Comparison of ENCODE assay signal across 10 cellular contexts in the genomic region with DNA sequence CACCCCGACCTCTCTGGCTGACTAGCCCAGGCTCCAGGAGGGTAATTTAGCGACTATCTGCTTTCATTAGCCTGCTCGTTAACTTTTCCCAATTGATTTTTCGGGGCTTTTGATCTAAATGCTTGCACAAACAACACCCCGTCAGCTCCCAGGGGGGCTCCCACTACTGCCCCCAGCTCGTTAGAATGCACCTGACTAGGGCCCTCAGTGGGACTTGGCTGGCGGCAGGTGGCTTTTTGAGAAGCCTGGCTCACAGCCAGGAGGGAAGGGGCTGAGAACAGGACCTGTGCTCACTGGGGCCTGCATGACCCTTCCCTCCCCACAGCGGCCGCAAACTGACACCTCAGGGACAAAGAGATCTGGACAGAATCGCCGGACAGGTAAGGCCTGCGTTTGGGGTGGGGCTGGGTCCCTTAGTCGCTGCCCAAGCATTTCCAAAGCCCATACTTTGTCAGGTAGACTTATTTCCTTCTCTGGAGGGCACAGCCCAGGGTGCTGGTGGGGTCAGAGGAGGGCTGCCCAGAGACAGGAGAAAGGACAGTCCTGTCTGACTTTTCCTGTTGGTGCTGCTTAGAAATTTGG. TPM values are rescaled to one million over a fixed set of nuclear protein-coding genes. Genes with fewer than 3 reads are reported as not detected.
DNase-seq lines count a peak whose midpoint lies in the region; ATAC-seq and TF ChIP-seq lines count a peak whose summit lies in the region.
"Had no signal": no experiment of that assay in that cellular context is flagged by ENCODE, and none has a peak within 500 bp of the region (broad histone marks: within the 10 kb centered on the region; RNA-seq: fewer than 3 reads in every experiment).

No MANE protein-coding gene starts in this region.

- no peak for DNase-seq in activated naive CD4-positive, alpha-beta T cell treated with anti-CD3 and anti-CD28 coated beads, Interleukin-2, amount 10 ng/mL, durations not matched to agents 7 days and 5 days
- DNase-seq in activated naive CD4-positive, alpha-beta T cell treated with Interleukin-2 at 50 U/mL for 16 hours: no peak
- no peak for DNase-seq in activated CD4-positive, alpha-beta memory T cell treated with anti-CD3 and anti-CD28 coated beads, Interleukin-2, amount 10 ng/mL, durations not matched to agents 7 days and 5 days
- peak; percentile 9 for DNase-seq in stimulated activated naive CD8-positive, alpha-beta T cell treated with anti-CD3 and anti-CD28 coated beads, Interleukin-15, Interleukin-2, amounts not matched to agents 100 U/mL and 50 U/mL, for 24 hours
- DNase-seq in iPS-NIHi7 (ENCODE audit: extremely low spot score) (no peak), omental fat pad (ENCODE audit: low spot score) (no peak)
- DNase-seq: cerebellar nuclear complex, NCI-H2081 treated with DMSO at 0.1 percent for 48 hours had no signal

- CTCF ChIA-PET in activated naive CD4-positive, alpha-beta T cell treated with anti-CD3 and anti-CD28 coated beads, Interleukin-2, amount 10 ng/mL, durations not matched to agents 7 days and 5 days (lab: Charles Lee): interaction anchor here (0.8 to 4.4 kb wide), 3 partner anchors 10 to 82 kb away, joined by 4 to 37 read pairs (median 4); a partner anchor contains a TSS
- CTCF ChIA-PET in activated CD4-positive, alpha-beta memory T cell treated with anti-CD3 and anti-CD28 coated beads, Interleukin-2, amount 10 ng/mL, durations not matched to agents 7 days and 5 days (lab: Charles Lee): interaction anchor here (0.7 to 7.0 kb wide), 3 partner anchors 8 to 18 kb away, joined by 3 to 82 read pairs (median 4); a partner anchor contains a TSS

- no peaks in the 10 kb centered on the region for H3K9me3 Mint-ChIP-seq in activated naive CD4-positive, alpha-beta T cell treated with anti-CD3 and anti-CD28 coated beads, Interleukin-2, amount 10 ng/mL, durations not matched to agents 7 days and 5 days
- no peaks in the 10 kb centered on the region for H3K9me3 Mint-ChIP-seq in activated CD4-positive, alpha-beta memory T cell treated with anti-CD3 and anti-CD28 coated beads, Interleukin-2, amount 10 ng/mL, durations not matched to agents 7 days and 5 days

- peaks cover 57% of the 10 kb centered on the region for H3K36me3 Mint-ChIP-seq in activated naive CD4-positive, alpha-beta T cell treated with anti-CD3 and anti-CD28 coated beads, Interleukin-2, amount 10 ng/mL, durations not matched to agents 7 days and 5 days
- H3K36me3 Mint-ChIP-seq in activated CD4-positive, alpha-beta memory T cell treated with anti-CD3 and anti-CD28 coated beads, Interleukin-2, amount 10 ng/mL, durations not matched to agents 7 days and 5 days (ENCODE audit: low read depth): peaks cover 67% of the 10 kb centered on the region

- no peak for ATAC-seq in stimulated activated naive CD8-positive, alpha-beta T cell treated with anti-CD3 and anti-CD28 coated beads, Interleukin-15, Interleukin-2, amounts not matched to agents 100 U/mL and 50 U/mL, for 24 hours
- no peak for ATAC-seq in omental fat pad (ENCODE audit: low FRiP score)
- ATAC-seq: psoas muscle had no signal

- POLR2A ChIA-PET in activated CD4-positive, alpha-beta memory T cell treated with anti-CD3 and anti-CD28 coated beads, Interleukin-2, amount 10 ng/mL, durations not matched to agents 7 days and 5 days (lab: Charles Lee): interaction anchor here (5.0 to 16.1 kb wide), 3 partner anchors 8 to 77 kb away, joined by 34 to 384 read pairs (median 223); a partner anchor contains a TSS

- no peaks in the 10 kb centered on the region for H3K27me3 Mint-ChIP-seq in activated naive CD4-positive, alpha-beta T cell treated with anti-CD3 and anti-CD28 coated beads, Interleukin-2, amount 10 ng/mL, durations not matched to agents 7 days and 5 days
- H3K27me3 Mint-ChIP-seq in activated CD4-positive, alpha-beta memory T cell treated with anti-CD3 and anti-CD28 coated beads, Interleukin-2, amount 10 ng/mL, durations not matched to agents 7 days and 5 days: no peaks in the 10 kb centered on the region

- peaks cover 87% of the 10 kb centered on the region for H3K4me1 Mint-ChIP-seq in activated naive CD4-positive, alpha-beta T cell treated with anti-CD3 and anti-CD28 coated beads, Interleukin-2, amount 10 ng/mL, durations not matched to agents 7 days and 5 days
- H3K4me1 Mint-ChIP-seq in activated CD4-positive, alpha-beta memory T cell treated with anti-CD3 and anti-CD28 coated beads, Interleukin-2, amount 10 ng/mL, durations not matched to agents 7 days and 5 days: peaks cover 86% of the 10 kb centered on the region

- no peak overlapping the region for H3K4me3 Mint-ChIP-seq in activated naive CD4-positive, alpha-beta T cell treated with anti-CD3 and anti-CD28 coated beads, Interleukin-2, amount 10 ng/mL, durations not matched to agents 7 days and 5 days
- H3K4me3 Mint-ChIP-seq in activated CD4-positive, alpha-beta memory T cell treated with anti-CD3 and anti-CD28 coated beads, Interleukin-2, amount 10 ng/mL, durations not matched to agents 7 days and 5 days: no peak overlapping the region

- TF ChIP-seq CTCF in omental fat pad (IDR thresholded peaks at IDR 0.05): no peak

- peak overlapping the region; percentile 99 for H3K27ac Mint-ChIP-seq in activated naive CD4-positive, alpha-beta T cell treated with anti-CD3 and anti-CD28 coated beads, Interleukin-2, amount 10 ng/mL, durations not matched to agents 7 days and 5 days
- peak overlapping the region; percentile 93 for H3K27ac Mint-ChIP-seq in activated CD4-positive, alpha-beta memory T cell treated with anti-CD3 and anti-CD28 coated beads, Interleukin-2, amount 10 ng/mL, durations not matched to agents 7 days and 5 days

RNA-seq across cellular contexts. Expression of a gene that starts 7.6 kb away (rescaled TPM):
- under 1 TPM; 0.35 to 0.38 TPM for total RNA-seq in activated CD4-positive, alpha-beta memory T cell treated with anti-CD3 and anti-CD28 coated beads, Interleukin-2, amount 10 ng/mL, durations not matched to agents 7 days and 5 days
- 1 to 10 TPM in 1 of 4 donors, under 1 TPM in 1, not detected in 2; 0.72 to 1.8 TPM for total RNA-seq in omental fat pad

RNA-seq across cellular contexts. Expression of a gene that starts 9.4 kb away (rescaled TPM):
- total RNA-seq in activated CD4-positive, alpha-beta memory T cell treated with anti-CD3 and anti-CD28 coated beads, Interleukin-2, amount 10 ng/mL, durations not matched to agents 7 days and 5 days: 1,000 to 10,000 TPM; 2,625 to 2,652 TPM
- total RNA-seq in omental fat pad: 100 to 1,000 TPM; 559 to 757 (median 617) TPM

RNA-seq across cellular contexts. Expression of a gene that starts 13.5 kb away (rescaled TPM):
- 100 to 1,000 TPM; 657 TPM for total RNA-seq in activated CD4-positive, alpha-beta memory T cell treated with anti-CD3 and anti-CD28 coated beads, Interleukin-2, amount 10 ng/mL, durations not matched to agents 7 days and 5 days
- total RNA-seq in omental fat pad: 100 to 1,000 TPM in 1 of 4 donors, 10 to 100 TPM in 3; 53.1 to 129 (median 72.0) TPM

RNA-seq across cellular contexts. Expression of a gene that starts 24.6 kb away (rescaled TPM):
- not detected for total RNA-seq in activated CD4-positive, alpha-beta memory T cell treated with anti-CD3 and anti-CD28 coated beads, Interleukin-2, amount 10 ng/mL, durations not matched to agents 7 days and 5 days
- not detected for total RNA-seq in omental fat pad
- total RNA-seq: hepatocyte, psoas muscle had no signal

RNA-seq across cellular contexts. Expression of a gene that starts 25.0 kb away (rescaled TPM):
- total RNA-seq in activated CD4-positive, alpha-beta memory T cell treated with anti-CD3 and anti-CD28 coated beads, Interleukin-2, amount 10 ng/mL, durations not matched to agents 7 days and 5 days: not detected
- not detected for total RNA-seq in omental fat pad
- total RNA-seq: hepatocyte, psoas muscle had no signal

Comparison
In these comparisons a context has a peak if more than half of its experiments do, and no peak if none do; other contexts are left out.
1. RNA of a gene that starts 13.5 kb away (total RNA-seq): 657 TPM in activated CD4-positive, alpha-beta memory T cell treated with anti-CD3 and anti-CD28 coated beads, Interleukin-2, amount 10 ng/mL, durations not matched to agents 7 days and 5 days; 53.1 to 129 TPM in omental fat pad; every median in the first group is over 4 times any median in the second.